Comparison of ENCODE assay signal across 8 cellular contexts in the genomic region with DNA sequence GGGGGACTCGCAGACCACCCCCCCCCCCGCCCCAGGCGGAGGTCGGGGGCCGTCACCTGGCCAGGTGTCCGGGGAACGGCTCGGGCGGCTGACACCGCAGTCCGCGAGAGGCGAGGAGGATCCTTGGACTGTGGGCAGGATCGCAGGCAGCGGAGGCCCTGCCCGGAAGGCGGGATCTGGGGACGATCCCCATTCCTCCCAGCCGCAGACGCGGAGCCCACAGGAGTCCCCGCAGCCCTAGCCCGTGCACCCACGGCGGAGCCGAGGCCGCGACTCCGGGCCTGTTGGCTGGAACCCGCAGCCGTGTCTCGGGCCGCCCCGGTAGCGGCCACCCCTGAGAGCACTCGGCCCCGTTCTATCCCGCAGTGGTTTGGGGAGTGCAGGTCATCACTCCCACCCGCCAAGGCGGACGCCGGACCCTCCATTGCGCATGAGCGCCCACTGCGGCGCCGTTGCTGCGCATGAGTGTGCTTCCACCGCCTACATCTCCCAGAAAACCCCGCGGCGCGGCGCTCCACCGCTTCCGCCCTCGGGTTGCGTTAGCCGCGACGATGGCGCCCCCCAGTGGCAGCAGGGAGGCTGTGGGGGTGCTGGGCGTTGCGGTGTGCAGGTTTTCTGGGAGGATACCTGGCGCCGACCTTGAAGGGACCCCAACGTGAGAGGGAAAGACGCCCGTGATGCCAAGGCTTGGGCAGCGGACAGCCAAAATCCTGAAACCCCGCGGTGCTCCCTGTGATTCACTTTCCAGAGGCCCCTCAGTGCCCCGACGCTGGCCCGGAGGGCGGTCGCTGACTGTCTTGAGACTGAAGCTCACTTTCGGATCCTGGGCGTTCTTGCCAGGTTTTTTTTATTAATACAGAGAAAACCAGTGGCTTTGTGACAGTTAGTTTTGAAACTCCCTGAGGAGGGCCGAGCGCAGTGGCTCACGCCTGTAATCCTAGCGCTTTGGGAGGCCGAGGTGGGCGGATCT. TPM values are rescaled to one million over a fixed set of nuclear protein-coding genes. Genes with fewer than 3 reads are reported as not detected.
DNase-seq lines count a peak whose midpoint lies in the region; ATAC-seq, FAIRE-seq and TF ChIP-seq lines count a peak whose summit lies in the region.

No MANE protein-coding gene starts in this region.

- peak; percentile 94 for TF ChIP-seq RAD21 in Ishikawa (IDR thresholded peaks at IDR 0.05; ENCODE audit: low read depth)

- peak overlapping the region; percentile 79 for H3K27ac ChIP-seq in stomach smooth muscle (ENCODE audit: low read length)

- DNase-seq in D721Med (ENCODE audit: insufficient read length, low spot score) (peak; percentile 88), SHP77 (lab: John Stamatoyannopoulos, UW) (peak; percentile 80 to 90), frontal cortex (ENCODE audit: low spot score in 2 of 2) (peak; percentile 96 to 97)
- DNase-seq in activated naive CD4-positive, alpha-beta T cell treated with anti-CD3 and anti-CD28 coated beads for 36 hours: peak; percentile 97

- no peaks in the 10 kb centered on the region for H3K36me3 Mint-ChIP-seq in activated naive CD4-positive, alpha-beta T cell treated with anti-CD3 and anti-CD28 coated beads for 36 hours (ENCODE audit: low read depth)

- CTCF ChIA-PET in activated naive CD4-positive, alpha-beta T cell treated with anti-CD3 and anti-CD28 coated beads for 36 hours (lab: Charles Lee): no interaction called here

- intact Hi-C loops in activated naive CD4-positive, alpha-beta T cell treated with anti-CD3 and anti-CD28 coated beads for 36 hours (cut with micrococcal nuclease): loop anchor here (1.0 to 10.0 kb wide), 10 partner anchors 28 to 1051 kb away; partner anchors contain the start of genes ZNF274, ZNF552, ZNF606 and ZNF772

- TF ChIP-seq CTCF in D721Med (IDR thresholded peaks at IDR 0.05; ENCODE audit: insufficient read depth, missing control alignments): peak; percentile 96

- H2AFZ ChIP-seq in neuron (ENCODE audit: low read depth, low read length): peak overlapping the region; percentile 60

- peak; percentile 77 for ATAC-seq in GM21423 (IDR thresholded peaks at IDR 0.05; ENCODE audit: unreplicated experiment)

- peaks cover 5% of the 10 kb centered on the region for H3K9me3 Mint-ChIP-seq in activated naive CD4-positive, alpha-beta T cell treated with anti-CD3 and anti-CD28 coated beads for 36 hours

- H3K36me3 ChIP-seq in neuron (ENCODE audit: insufficient read depth, low read length): no peaks in the 10 kb centered on the region
- no peaks in the 10 kb centered on the region for H3K36me3 ChIP-seq in stomach smooth muscle (ENCODE audit: control insufficient read depth in 2 of 2, insufficient read depth in 2 of 2, low read length in 2 of 2)

- FAIRE-seq in D721Med (lab: Jason Lieb, UNC) (no peak), frontal cortex (lab: Jason Lieb, UNC) (no peak)

- peaks cover 17% of the 10 kb centered on the region for H3K4me1 Mint-ChIP-seq in activated naive CD4-positive, alpha-beta T cell treated with anti-CD3 and anti-CD28 coated beads for 36 hours (ENCODE audit: low read depth)

- H3K9me3 ChIP-seq in neuron (ENCODE audit: low read length): peaks cover 4% of the 10 kb centered on the region
- peaks cover 0 to 3% of the 10 kb centered on the region in 2 donors for H3K9me3 ChIP-seq in stomach smooth muscle (ENCODE audit: control insufficient read depth in 2 of 2, low read length in 2 of 2)

- no peak for TF ChIP-seq EP300 in Ishikawa (IDR thresholded peaks at IDR 0.05; ENCODE audit: borderline replicate concordance)

- peak overlapping the region; percentile 73 for H3K4me3 Mint-ChIP-seq in activated naive CD4-positive, alpha-beta T cell treated with anti-CD3 and anti-CD28 coated beads for 36 hours

- peak overlapping the region; percentile 74 for H3K4me3 ChIP-seq in neuron (ENCODE audit: low read length)
- H3K4me3 ChIP-seq in stomach smooth muscle (ENCODE audit: low read length in 2 of 2): peak overlapping the region; percentile 94 to 98

- H3K27ac Mint-ChIP-seq in activated naive CD4-positive, alpha-beta T cell treated with anti-CD3 and anti-CD28 coated beads for 36 hours: no peak overlapping the region

- H3K27me3 Mint-ChIP-seq in activated naive CD4-positive, alpha-beta T cell treated with anti-CD3 and anti-CD28 coated beads for 36 hours (ENCODE audit: low read depth): no peaks in the 10 kb centered on the region

- H3K9ac ChIP-seq in stomach smooth muscle (ENCODE audit: low read length in 2 of 2): peak overlapping the region; percentile 87 to 90

- H3K4me1 ChIP-seq in neuron (ENCODE audit: insufficient read depth, low read length) (peaks cover 6% of the 10 kb centered on the region), stomach smooth muscle (ENCODE audit: control insufficient read depth, insufficient read depth, low read length) (peaks cover 17% of the 10 kb centered on the region)

- no peaks in the 10 kb centered on the region for H3K27me3 ChIP-seq in neuron (ENCODE audit: insufficient read depth, low read length)
- H3K27me3 ChIP-seq in stomach smooth muscle (ENCODE audit: control insufficient read depth in 1 of 2, insufficient read depth in 2 of 2, low read length in 2 of 2): no peaks in the 10 kb centered on the region

TF ChIP-seq in Ishikawa, 13 proteins besides CTCF, POLR2A, EP300 and RAD21:
- TF ChIP-seq TCF12 (IDR thresholded peaks at IDR 0.05; ENCODE audit: low read depth) (peak; percentile 67; the same call in 1 of the 2 replicates), MAX (IDR thresholded peaks at IDR 0.05) (peak; percentile 53; the same call in 1 of the 2 replicates), TAF1 (IDR thresholded peaks at IDR 0.05; ENCODE audit: low read depth) (peak; percentile 64), USF1 (IDR thresholded peaks at IDR 0.05) (peak; percentile 28; the same call in 1 of the 2 replicates), EGR1 (IDR thresholded peaks at IDR 0.05) (0 out of 2 replicates have a peak, but pooled peaks have one; percentile 21), CREB1 (IDR thresholded peaks at IDR 0.05; ENCODE audit: low read depth) (no peak)
TF ChIP-seq in Ishikawa: peak in this region for 5.

RNA-seq across cellular contexts. Expression of gene ZNF329, which starts 4.4 kb away (rescaled TPM):
- 1 to 10 TPM; 4.3 to 4.8 TPM for total RNA-seq in activated naive CD4-positive, alpha-beta T cell treated with anti-CD3 and anti-CD28 coated beads for 36 hours
- total RNA-seq in frontal cortex: 42.4 TPM

RNA-seq across cellular contexts. Expression of gene ZNF274, which starts 27.9 kb away (rescaled TPM):
- 10 to 100 TPM; 14.6 to 16.9 TPM for total RNA-seq in activated naive CD4-positive, alpha-beta T cell treated with anti-CD3 and anti-CD28 coated beads for 36 hours
- 23.2 TPM for total RNA-seq in frontal cortex

RNA-seq across cellular contexts. Expression of gene ZSCAN18, which starts 56.9 kb away (rescaled TPM):
- 10 to 100 TPM; 25.7 to 26.1 TPM for total RNA-seq in activated naive CD4-positive, alpha-beta T cell treated with anti-CD3 and anti-CD28 coated beads for 36 hours
- 95.0 TPM for total RNA-seq in frontal cortex

Comparison
In these comparisons a context has a peak if more than half of its experiments do, and no peak if none do; other contexts are left out.
1. Peak in every context shown above with its lines: DNase-seq, ATAC-seq, H3K4me3 ChIP-seq and H3K27ac ChIP-seq.